Comparison of ENCODE assay signal across 26 cellular contexts in genomic region chr3:24673596-24673995, GRCh38.
"Had no signal": no experiment of that assay in that cellular context is flagged by ENCODE, and none has a peak within 500 bp of the region (broad histone marks: within the 10 kb centered on the region; RNA-seq: fewer than 3 reads in every experiment).

No MANE protein-coding gene starts in this region.

- DNase-seq: naive thymus-derived CD8-positive, alpha-beta T cell; nephron progenitor cell; occipital lobe; ovary; posterior cingulate gyrus; psoas muscle; right lobe of liver; sigmoid colon; small intestine; stimulated activated CD4-positive, alpha-beta T cell treated with anti-CD3 and anti-CD28 coated beads, Interleukin-1b, Interleukin-23, amount 100 ng/mL, for 48 hours; stimulated activated CD4-positive, alpha-beta T cell treated with anti-CD3 and anti-CD28 coated beads, Interleukin-4, amount 100 ng/mL, for 1 hour; stimulated activated CD4-positive, alpha-beta T cell treated with anti-CD3 and anti-CD28 coated beads, Interleukin-4, amount 100 ng/mL, for 4 hours; stimulated activated CD8-positive, alpha-beta memory T cell treated with anti-CD3 and anti-CD28 coated beads, Interleukin-4, amount 100 ng/mL, for 48 hours; stimulated activated naive CD4-positive, alpha-beta T cell; stimulated activated naive CD8-positive, alpha-beta T cell treated with anti-CD3 and anti-CD28 coated beads, Interleukin-15, amount 100 ng/mL, for 72 hours; stimulated activated naive CD8-positive, alpha-beta T cell treated with anti-CD3 and anti-CD28 coated beads, Interleukin-15, Interleukin-2, amounts not matched to agents 100 U/mL and 50 U/mL, for 24 hours; substantia nigra; testis; tibial artery; transverse colon; upper lobe of right lung; uterus had no signal

- H3K79me2 ChIP-seq: parathyroid adenoma had no signal

- H3K27me3 ChIP-seq: ovary, right lobe of liver, sigmoid colon, suprapubic skin, testis, tibial artery, transverse colon, upper lobe of right lung, uterus had no signal

- H2AFZ ChIP-seq: parathyroid adenoma had no signal

- FAIRE-seq: small intestine had no signal

- H3K36me3 ChIP-seq: ovary, right lobe of liver, sigmoid colon, suprapubic skin, tibial artery, transverse colon, upper lobe of right lung, uterus had no signal

- H3K9ac ChIP-seq: parathyroid adenoma had no signal

- H3K4me1 ChIP-seq: parathyroid adenoma, psoas muscle, right lobe of liver, suprapubic skin, testis, transverse colon, uterus had no signal

- ATAC-seq: naive thymus-derived CD8-positive, alpha-beta T cell; natural killer cell treated with Interleukin-12 subunit alpha and Interleukin-12 subunit beta and Interleukin-15 and Interleukin-18, amount 100 ng/mL, for 72 hours; psoas muscle; right lobe of liver; stimulated activated memory B cell treated with anti-CD40 and anti-IgM and Interleukin-4, amounts not matched to agents 10 μg/mL and 1 μg/mL and 100 μg/mL, for 72 hours; stimulated activated naive CD8-positive, alpha-beta T cell treated with anti-CD3 and anti-CD28 coated beads, Interleukin-15, amount 100 ng/mL, for 72 hours; stimulated activated naive CD8-positive, alpha-beta T cell treated with anti-CD3 and anti-CD28 coated beads, Interleukin-15, Interleukin-2, amounts not matched to agents 100 U/mL and 50 U/mL, for 24 hours; upper lobe of right lung had no signal

- H3K27ac ChIP-seq: ovary, parathyroid adenoma, psoas muscle, right lobe of liver, sigmoid colon, suprapubic skin, testis, tibial artery, transverse colon, upper lobe of right lung, uterus had no signal

- H3K9me3 ChIP-seq: ovary, psoas muscle, right lobe of liver, sigmoid colon, suprapubic skin, testis, tibial artery, transverse colon, upper lobe of right lung, uterus had no signal

- H3K4me3 ChIP-seq: ovary, psoas muscle, right lobe of liver, sigmoid colon, suprapubic skin, testis, tibial artery, transverse colon, upper lobe of right lung, uterus had no signal
